ENCODE assay signal across 8 cellular contexts in the genomic region with DNA sequence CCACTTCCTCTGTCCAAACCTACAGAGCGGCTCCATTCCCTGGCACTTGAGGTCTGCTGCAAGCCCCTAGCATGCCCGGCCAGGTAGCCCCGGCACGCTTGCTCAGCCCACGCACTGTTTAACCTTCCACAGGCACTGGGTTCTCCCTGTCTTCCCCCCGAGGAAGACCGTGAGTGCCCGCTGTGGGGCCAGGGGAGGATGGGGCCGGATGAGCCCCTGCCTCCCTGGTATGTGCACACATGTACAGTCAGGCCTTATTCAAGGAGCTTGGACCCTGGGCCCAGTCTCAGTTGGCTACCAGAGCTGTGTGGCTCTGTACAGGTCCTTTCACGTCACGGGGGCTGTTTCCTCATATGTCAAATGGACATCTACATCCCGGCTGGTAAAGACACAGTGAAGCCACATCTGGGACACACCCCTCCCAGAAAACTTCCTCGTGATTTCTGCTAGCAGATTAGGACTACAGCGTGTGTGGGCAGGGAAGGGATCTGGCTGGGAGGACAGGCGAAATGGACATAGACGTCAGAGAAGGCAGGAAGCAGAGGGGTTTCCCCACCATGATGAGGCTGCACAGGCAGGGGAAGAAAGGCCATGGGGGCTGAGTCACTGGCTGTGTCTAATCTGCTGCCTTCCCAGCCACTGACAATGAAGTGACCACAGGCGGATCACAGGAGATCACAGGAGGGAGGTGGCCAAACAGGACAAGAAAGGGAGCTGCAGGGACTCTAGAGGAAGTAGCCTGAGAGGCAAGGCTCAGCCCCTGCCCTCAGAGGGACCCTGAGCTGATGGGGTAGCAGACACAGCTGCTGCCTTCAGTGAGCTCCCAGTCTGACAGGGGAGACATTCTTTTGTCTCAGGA.
A peak's percentile ranks its signal among the peaks of the same experiment; 100 is the strongest.
DNase-seq lines count a peak whose midpoint lies in the region; ATAC-seq and TF ChIP-seq lines count a peak whose summit lies in the region.

No MANE protein-coding gene starts in this region.

- peaks cover 4% of the 10 kb centered on the region for H3K27me3 Mint-ChIP-seq in activated naive CD4-positive, alpha-beta T cell treated with anti-CD3 and anti-CD28 coated beads for 36 hours (ENCODE audit: low read depth)
- H3K27me3 Mint-ChIP-seq in brain (peaks cover 5% of the 10 kb centered on the region), Caco-2 (ENCODE audit: insufficient read depth, unreplicated experiment) (no peaks in the 10 kb centered on the region)

- ATAC-seq in HG03108 (IDR thresholded peaks at IDR 0.05; ENCODE audit: unreplicated experiment): no peak

- no peaks in the 10 kb centered on the region for H3K27me3 ChIP-seq in liver (ENCODE audit: control insufficient read depth in 4 of 4, insufficient read depth in 4 of 4, low read length in 3 of 4)
- H3K27me3 ChIP-seq in vagina: no peaks in the 10 kb centered on the region
- no peaks in the 10 kb centered on the region for H3K27me3 ChIP-seq in Caco-2 (replicated peaks; ENCODE audit: control insufficient read depth, insufficient read depth, low read length)

- no peak overlapping the region for H3K4me3 Mint-ChIP-seq in activated naive CD4-positive, alpha-beta T cell treated with anti-CD3 and anti-CD28 coated beads for 36 hours
- no peak overlapping the region for H3K4me3 Mint-ChIP-seq in brain
- H3K4me3 Mint-ChIP-seq in Caco-2 (ENCODE audit: unreplicated experiment): no peak overlapping the region

- no peaks in the 10 kb centered on the region for H3K4me1 ChIP-seq in liver (ENCODE audit: control insufficient read depth in 4 of 4, insufficient read depth in 4 of 4, low read length in 3 of 4)
- H3K4me1 ChIP-seq in vagina: peaks cover 47% of the 10 kb centered on the region
- no peaks in the 10 kb centered on the region for H3K4me1 ChIP-seq in Caco-2

- peaks cover 6% of the 10 kb centered on the region for H3K9me3 Mint-ChIP-seq in activated naive CD4-positive, alpha-beta T cell treated with anti-CD3 and anti-CD28 coated beads for 36 hours
- peaks cover 0 to 7% (median 3%) of the 10 kb centered on the region in 5 experiments for H3K9me3 Mint-ChIP-seq in brain
- no peaks in the 10 kb centered on the region for H3K9me3 Mint-ChIP-seq in Caco-2 (ENCODE audit: unreplicated experiment)

- peak; percentile 48 for DNase-seq in activated naive CD4-positive, alpha-beta T cell treated with anti-CD3 and anti-CD28 coated beads for 36 hours
- DNase-seq in activated naive CD4-positive, alpha-beta T cell (lab: John Stamatoyannopoulos, UW): no peak
- DNase-seq in vagina (ENCODE audit: extremely low spot score in 2 of 2): peak in 1 of 2 donors; percentile 96
- DNase-seq in NCI-H128 (lab: John Stamatoyannopoulos, UW; ENCODE audit: unreplicated experiment): no peak
- DNase-seq in Caco-2: no peak

- no peak for TF ChIP-seq POLR2A in vagina (IDR thresholded peaks at IDR 0.05)

- no peaks in the 10 kb centered on the region for H3K9me3 ChIP-seq in liver (ENCODE audit: control insufficient read depth in 4 of 4, low read length in 3 of 4)
- no peaks in the 10 kb centered on the region for H3K9me3 ChIP-seq in vagina
- H3K9me3 ChIP-seq in Caco-2: no peaks in the 10 kb centered on the region

- TF ChIP-seq RAD21 in liver (IDR thresholded peaks at IDR 0.05): peak in 1 of 2 donors; percentile 6

- H3K4me1 Mint-ChIP-seq in activated naive CD4-positive, alpha-beta T cell treated with anti-CD3 and anti-CD28 coated beads for 36 hours (ENCODE audit: low read depth): peaks cover 5% of the 10 kb centered on the region
- H3K4me1 Mint-ChIP-seq in brain: peaks cover 59% of the 10 kb centered on the region
- no peaks in the 10 kb centered on the region for H3K4me1 Mint-ChIP-seq in Caco-2 (ENCODE audit: low read depth, unreplicated experiment)

- peak overlapping the region; percentile 23 to 27 for H3K27ac ChIP-seq in liver (ENCODE audit: low read depth in 1 of 2, low read length in 2 of 2)
- H3K27ac ChIP-seq in vagina: peak overlapping the region; percentile 42

- intact Hi-C loops in activated naive CD4-positive, alpha-beta T cell treated with anti-CD3 and anti-CD28 coated beads for 36 hours (cut with micrococcal nuclease): no loop called here
- intact Hi-C loops in vagina (cut with DNase I) (loop anchor here (5.0 kb wide), 1 partner anchor 287 kb away; no protein-coding TSS in a partner anchor), Caco-2 (cut with micrococcal nuclease; ENCODE audit: unreplicated experiment) (no loop called here)

- BruUV-seq in Caco-2 (replicated peaks; lab: Mats Ljungman, UMichigan): no TSS peak

- no peak overlapping the region for H3K4me3 ChIP-seq in liver (ENCODE audit: low read depth in 1 of 3, low read length in 3 of 3)
- no peak overlapping the region for H3K4me3 ChIP-seq in vagina
- H3K4me3 ChIP-seq in Caco-2 (ENCODE audit: low read depth, low read length): no peak overlapping the region

- WGBS in liver: 76% methylated on average over 17 of the region's 17 CpGs

- no peaks in the 10 kb centered on the region for H3K36me3 ChIP-seq in liver (ENCODE audit: control insufficient read depth in 4 of 4, insufficient read depth in 3 of 4, low read depth in 1 of 4, low read length in 3 of 4)
- H3K36me3 ChIP-seq in vagina: no peaks in the 10 kb centered on the region
- no peaks in the 10 kb centered on the region for H3K36me3 ChIP-seq in Caco-2 (ENCODE audit: control insufficient read depth, insufficient read depth, low read length)

- CTCF ChIA-PET in activated naive CD4-positive, alpha-beta T cell treated with anti-CD3 and anti-CD28 coated beads for 36 hours (lab: Charles Lee): interaction anchor here (0.7 to 1.8 kb wide), 10 partner anchors 9 to 340 kb away, joined by 3 to 7 read pairs (median 5); no protein-coding TSS in a partner anchor
- CTCF ChIA-PET in Caco-2 (lab: Charles Lee): interaction anchor here (0.6 kb wide), 1 partner anchor 63 kb away, joined by 3 read pairs; the partner anchor contains the start of gene TMEM63B

- POLR2A ChIA-PET in Caco-2 (lab: Charles Lee): no interaction called here

- no peak overlapping the region for H3K27ac Mint-ChIP-seq in activated naive CD4-positive, alpha-beta T cell treated with anti-CD3 and anti-CD28 coated beads for 36 hours
- peak overlapping the region; percentile 50 to 85 (median 59) for H3K27ac Mint-ChIP-seq in brain
- H3K27ac Mint-ChIP-seq in Caco-2 (ENCODE audit: unreplicated experiment): no peak overlapping the region

- H3K9ac ChIP-seq in liver (ENCODE audit: low read depth in 1 of 2, low read length in 2 of 2): no peak overlapping the region

- H3K36me3 Mint-ChIP-seq in activated naive CD4-positive, alpha-beta T cell treated with anti-CD3 and anti-CD28 coated beads for 36 hours (ENCODE audit: low read depth): no peaks in the 10 kb centered on the region
- peaks cover 5% of the 10 kb centered on the region for H3K36me3 Mint-ChIP-seq in brain
- H3K36me3 Mint-ChIP-seq in Caco-2 (ENCODE audit: insufficient read depth, unreplicated experiment): no peaks in the 10 kb centered on the region

- TF ChIP-seq CTCF in brain (conservative IDR thresholded peaks at IDR 0.05): no peak
- TF ChIP-seq CTCF in liver (IDR thresholded peaks at IDR 0.05; ENCODE audit: low read depth, low read length, missing input control): no peak
- TF ChIP-seq CTCF in vagina (IDR thresholded peaks at IDR 0.05): no peak
- TF ChIP-seq CTCF in Caco-2 (IDR thresholded peaks at IDR 0.05; ENCODE audit: insufficient read depth in 1 of 2, low read depth in 1 of 2, low read length in 1 of 2, severe bottlenecking in 1 of 2, unreplicated experiment in 1 of 2): no peak

TF ChIP-seq in liver, 16 proteins besides CTCF, POLR2A, EP300 and RAD21:
- TF ChIP-seq JUND (IDR thresholded peaks at IDR 0.05) (peak in 1 of 2 donors; percentile 45), HNF4G (IDR thresholded peaks at IDR 0.05) (no peak), NR2F2 (IDR thresholded peaks at IDR 0.05) (no peak), SP1 (IDR thresholded peaks at IDR 0.05) (no peak), HNF4A (conservative IDR thresholded peaks at IDR 0.05) (no peak), EGR1 (IDR thresholded peaks at IDR 0.05; ENCODE audit: low read depth in 2 of 2) (no peak)
- TF ChIP-seq, protein P1, sequence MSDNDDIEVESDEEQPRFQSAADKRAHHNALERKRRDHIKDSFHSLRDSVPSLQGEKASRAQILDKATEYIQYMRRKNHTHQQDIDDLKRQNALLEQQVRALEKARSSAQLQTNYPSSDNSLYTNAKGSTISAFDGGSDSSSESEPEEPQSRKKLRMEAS (IDR thresholded peaks at IDR 0.05): no peak

Comparison
In these comparisons a context has a peak if more than half of its experiments do, and no peak if none do; other contexts are left out.
1. H3K27ac Mint-ChIP-seq: peak in brain (5 of 5); none in activated naive CD4-positive, alpha-beta T cell treated with anti-CD3 and anti-CD28 coated beads for 36 hours (single experiment) and Caco-2 (single experiment).